In the genomic region with DNA sequence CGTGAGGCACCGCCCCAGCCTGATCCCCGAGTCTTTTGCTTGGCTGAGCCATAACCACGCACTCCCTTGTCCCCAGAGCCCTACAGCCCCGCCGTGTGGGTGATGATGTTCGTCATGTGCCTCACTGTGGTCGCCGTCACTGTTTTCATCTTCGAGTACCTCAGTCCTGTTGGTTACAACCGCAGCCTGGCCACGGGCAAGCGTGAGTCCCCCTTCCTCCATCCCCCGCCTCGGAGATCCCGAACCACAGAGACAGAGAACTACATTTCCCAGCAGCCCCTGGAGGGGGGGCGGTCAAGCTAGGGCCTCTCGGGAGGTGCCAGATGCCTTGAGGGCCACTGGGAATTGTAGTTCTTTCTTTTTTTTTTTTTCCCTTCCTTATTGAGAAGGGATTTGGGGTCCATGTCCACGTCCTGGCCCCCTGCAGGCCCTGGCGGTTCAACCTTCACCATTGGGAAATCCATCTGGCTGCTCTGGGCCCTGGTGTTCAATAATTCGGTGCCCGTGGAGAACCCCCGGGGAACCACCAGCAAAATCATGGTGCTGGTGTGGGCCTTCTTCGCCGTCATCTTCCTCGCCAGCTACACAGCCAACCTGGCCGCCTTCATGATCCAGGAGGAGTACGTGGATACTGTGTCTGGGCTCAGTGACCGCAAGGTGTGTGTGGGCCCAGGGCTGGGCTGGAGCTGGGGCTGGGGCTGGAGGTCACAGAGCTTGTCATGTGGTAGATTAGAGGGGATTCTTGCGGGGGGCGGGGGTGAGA, we compare ENCODE assay signal across 1 cellular context.
TF ChIP-seq lines count a peak whose summit lies in the region.

No MANE protein-coding gene starts in this region.

TF ChIP-seq in H1, 55 proteins besides CTCF, POLR2A, EP300 and RAD21:
- no peak for TF ChIP-seq BRCA1 (IDR thresholded peaks at IDR 0.05; ENCODE audit: low read depth, low read length)
- no peak for TF ChIP-seq HDAC6 (IDR thresholded peaks at IDR 0.05; ENCODE audit: low read depth, low read length)
- TF ChIP-seq, protein P1, sequence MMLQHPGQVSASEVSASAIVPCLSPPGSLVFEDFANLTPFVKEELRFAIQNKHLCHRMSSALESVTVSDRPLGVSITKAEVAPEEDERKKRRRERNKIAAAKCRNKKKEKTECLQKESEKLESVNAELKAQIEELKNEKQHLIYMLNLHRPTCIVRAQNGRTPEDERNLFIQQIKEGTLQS (IDR thresholded peaks at IDR 0.05; ENCODE audit: insufficient read depth, low read depth, low read length) = peak; percentile 30; the same call in 1 of the 2 replicates
- TF ChIP-seq, protein P2, sequence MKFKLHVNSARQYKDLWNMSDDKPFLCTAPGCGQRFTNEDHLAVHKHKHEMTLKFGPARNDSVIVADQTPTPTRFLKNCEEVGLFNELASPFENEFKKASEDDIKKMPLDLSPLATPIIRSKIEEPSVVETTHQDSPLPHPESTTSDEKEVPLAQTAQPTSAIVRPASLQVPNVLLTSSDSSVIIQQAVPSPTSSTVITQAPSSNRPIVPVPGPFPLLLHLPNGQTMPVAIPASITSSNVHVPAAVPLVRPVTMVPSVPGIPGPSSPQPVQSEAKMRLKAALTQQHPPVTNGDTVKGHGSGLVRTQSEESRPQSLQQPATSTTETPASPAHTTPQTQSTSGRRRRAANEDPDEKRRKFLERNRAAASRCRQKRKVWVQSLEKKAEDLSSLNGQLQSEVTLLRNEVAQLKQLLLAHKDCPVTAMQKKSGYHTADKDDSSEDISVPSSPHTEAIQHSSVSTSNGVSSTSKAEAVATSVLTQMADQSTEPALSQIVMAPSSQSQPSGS (IDR thresholded peaks at IDR 0.05; ENCODE audit: low read length) = no peak
- peak; percentile 57; the same call in 1 of the 2 replicates for TF ChIP-seq SP1 (IDR thresholded peaks at IDR 0.05; ENCODE audit: low read depth, low read length)
- 0 out of 2 replicates have a peak, but pooled peaks have one; percentile 34 for TF ChIP-seq TCF12 (IDR thresholded peaks at IDR 0.05; ENCODE audit: low read depth, low read length)
- TF ChIP-seq SIX5 (IDR thresholded peaks at IDR 0.05; ENCODE audit: low read depth, low read length) = peak; percentile 98
- TF ChIP-seq, protein P3, sequence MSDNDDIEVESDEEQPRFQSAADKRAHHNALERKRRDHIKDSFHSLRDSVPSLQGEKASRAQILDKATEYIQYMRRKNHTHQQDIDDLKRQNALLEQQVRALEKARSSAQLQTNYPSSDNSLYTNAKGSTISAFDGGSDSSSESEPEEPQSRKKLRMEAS (IDR thresholded peaks at IDR 0.05) = no peak
- TF ChIP-seq CHD2 (IDR thresholded peaks at IDR 0.05; ENCODE audit: low read length) = peak; percentile 30; the same call in 1 of the 2 replicates
- TF ChIP-seq FOSL1 (IDR thresholded peaks at IDR 0.05; ENCODE audit: insufficient read depth, low read depth, low read length) = no peak
- TF ChIP-seq CHD1 (IDR thresholded peaks at IDR 0.05; ENCODE audit: low read depth, low read length) = no peak
